In genomic region chr10:69406302-69406811, GRCh38 we compare ENCODE assay signal across 11 cellular contexts. TPM values are rescaled to one million over a fixed set of nuclear protein-coding genes. Genes with fewer than 3 reads are reported as not detected.
DNase-seq lines count a peak whose midpoint lies in the region; ATAC-seq lines count a peak whose summit lies in the region.
"Had no signal": no experiment of that assay in that cellular context is flagged by ENCODE, and none has a peak within 500 bp of the region (broad histone marks: within the 10 kb centered on the region; RNA-seq: fewer than 3 reads in every experiment).

No MANE protein-coding gene starts in this region.

- peaks cover 28% of the 10 kb centered on the region for H3K36me3 Mint-ChIP-seq in stimulated activated naive CD8-positive, alpha-beta T cell treated with anti-CD3 and anti-CD28 coated beads, Interleukin-15, Interleukin-2, amounts not matched to agents 100 ng/mL and 50 ng/mL, for 24 hours (ENCODE audit: low read depth)

- H3K9ac ChIP-seq in mucosa of rectum (ENCODE audit: low read depth in 1 of 2, low read length in 2 of 2): peak overlapping the region in 1 of 2 donors; percentile 16

- DNase-seq in stimulated activated naive CD8-positive, alpha-beta T cell treated with anti-CD3 and anti-CD28 coated beads, Interleukin-15, amount 100 ng/mL, for 72 hours: no peak
- DNase-seq in aorta (peak in 1 of 2 donors; percentile 74), SHP77 treated with DMSO at 0.1 percent for 48 hours (lab: John Stamatoyannopoulos, UW) (no peak), NCI-H2196 (lab: John Stamatoyannopoulos, UW; ENCODE audit: unreplicated experiment) (no peak), G401 (ENCODE audit: low spot score) (no peak)
- DNase-seq: NCI-H1694 treated with DMSO at 0.1 percent for 48 hours had no signal

- no peaks in the 10 kb centered on the region for H3K27me3 Mint-ChIP-seq in stimulated activated naive CD8-positive, alpha-beta T cell treated with anti-CD3 and anti-CD28 coated beads, Interleukin-15, Interleukin-2, amounts not matched to agents 100 ng/mL and 50 ng/mL, for 24 hours
- H3K27me3 Mint-ChIP-seq in stimulated activated naive CD8-positive, alpha-beta T cell treated with anti-CD3 and anti-CD28 coated beads, Interleukin-15, amount 100 ng/mL, for 72 hours: no peaks in the 10 kb centered on the region

- peak overlapping the region; percentile 22 for H3K27ac Mint-ChIP-seq in stimulated activated naive CD8-positive, alpha-beta T cell treated with anti-CD3 and anti-CD28 coated beads, Interleukin-15, Interleukin-2, amounts not matched to agents 100 ng/mL and 50 ng/mL, for 24 hours
- H3K27ac Mint-ChIP-seq in stimulated activated naive CD8-positive, alpha-beta T cell treated with anti-CD3 and anti-CD28 coated beads, Interleukin-15, amount 100 ng/mL, for 72 hours: peak overlapping the region in 1 of 2 donors; percentile 84

- H3K9me3 ChIP-seq in esophagus (ENCODE audit: control insufficient read depth in 2 of 2, insufficient read depth in 1 of 2, low read depth in 1 of 2, low read length in 1 of 2) (no peaks in the 10 kb centered on the region), mucosa of rectum (ENCODE audit: control insufficient read depth in 2 of 2, low read length in 2 of 2) (no peaks in the 10 kb centered on the region), aorta (ENCODE audit: control insufficient read depth, low read length) (no peaks in the 10 kb centered on the region)
- H3K9me3 ChIP-seq: SJSA1 had no signal

- H3K4me3 Mint-ChIP-seq in stimulated activated naive CD8-positive, alpha-beta T cell treated with anti-CD3 and anti-CD28 coated beads, Interleukin-15, Interleukin-2, amounts not matched to agents 100 ng/mL and 50 ng/mL, for 24 hours: no peak overlapping the region
- no peak overlapping the region for H3K4me3 Mint-ChIP-seq in stimulated activated naive CD8-positive, alpha-beta T cell treated with anti-CD3 and anti-CD28 coated beads, Interleukin-15, amount 100 ng/mL, for 72 hours

- 28 to 31% methylated on average over 5 of the region's 5 CpGs for WGBS in esophagus, 2 donors
- 15 to 16% methylated on average over 5 of the region's 5 CpGs for WGBS in aorta, 2 donors

- H3K27me3 ChIP-seq in esophagus (ENCODE audit: control insufficient read depth in 1 of 2, insufficient read depth in 2 of 2, low read length in 2 of 2): no peaks in the 10 kb centered on the region
- no peaks in the 10 kb centered on the region for H3K27me3 ChIP-seq in mucosa of rectum (ENCODE audit: control insufficient read depth in 2 of 2, insufficient read depth in 2 of 2, low read length in 2 of 2)
- H3K27me3 ChIP-seq in aorta (ENCODE audit: control insufficient read depth in 1 of 2, insufficient read depth in 2 of 2, low read length in 1 of 2): no peaks in the 10 kb centered on the region
- H3K27me3 ChIP-seq: SJSA1 had no signal

- H3K27ac ChIP-seq in esophagus (ENCODE audit: low read depth in 2 of 2, low read length in 1 of 2): peak overlapping the region; percentile 35 to 73
- H3K27ac ChIP-seq in mucosa of rectum (ENCODE audit: low read depth in 2 of 2, low read length in 2 of 2): peak overlapping the region; percentile 8 to 9
- peak overlapping the region in 1 of 2 donors; percentile 69 for H3K27ac ChIP-seq in aorta (ENCODE audit: low read depth in 1 of 2, low read length in 2 of 2)
- H3K27ac ChIP-seq: SJSA1 had no signal

- H3K9me3 Mint-ChIP-seq in stimulated activated naive CD8-positive, alpha-beta T cell treated with anti-CD3 and anti-CD28 coated beads, Interleukin-15, Interleukin-2, amounts not matched to agents 100 ng/mL and 50 ng/mL, for 24 hours: no peaks in the 10 kb centered on the region
- no peaks in the 10 kb centered on the region for H3K9me3 Mint-ChIP-seq in stimulated activated naive CD8-positive, alpha-beta T cell treated with anti-CD3 and anti-CD28 coated beads, Interleukin-15, amount 100 ng/mL, for 72 hours

- H3K4me1 Mint-ChIP-seq in stimulated activated naive CD8-positive, alpha-beta T cell treated with anti-CD3 and anti-CD28 coated beads, Interleukin-15, Interleukin-2, amounts not matched to agents 100 ng/mL and 50 ng/mL, for 24 hours (ENCODE audit: low read depth): peaks cover 14% of the 10 kb centered on the region
- H3K4me1 Mint-ChIP-seq in stimulated activated naive CD8-positive, alpha-beta T cell treated with anti-CD3 and anti-CD28 coated beads, Interleukin-15, amount 100 ng/mL, for 72 hours: peaks cover 27% of the 10 kb centered on the region

- intact Hi-C loops in aorta (cut with DNase I): no loop called here

- H3K36me3 ChIP-seq in esophagus (ENCODE audit: control insufficient read depth in 2 of 2, insufficient read depth in 2 of 2, low read length in 1 of 2) (peaks cover 5 to 13% of the 10 kb centered on the region in 2 donors), mucosa of rectum (ENCODE audit: control insufficient read depth in 2 of 2, insufficient read depth in 2 of 2, low read length in 2 of 2) (peaks cover 1 to 8% of the 10 kb centered on the region in 2 donors), aorta (ENCODE audit: control insufficient read depth in 1 of 2, insufficient read depth in 2 of 2, low read length in 1 of 2) (peaks cover 0 to 2% of the 10 kb centered on the region in 2 donors)

- H3K4me1 ChIP-seq in esophagus (ENCODE audit: control insufficient read depth in 2 of 2, insufficient read depth in 2 of 2, low read length in 1 of 2) (peaks cover 7 to 10% of the 10 kb centered on the region in 2 donors), mucosa of rectum (ENCODE audit: control insufficient read depth in 2 of 2, insufficient read depth in 2 of 2, low read length in 2 of 2) (peaks cover 7 to 9% of the 10 kb centered on the region in 2 donors), aorta (ENCODE audit: control insufficient read depth in 1 of 2, insufficient read depth in 2 of 2, low read length in 2 of 2) (no peaks in the 10 kb centered on the region)

- no peak for ATAC-seq in stimulated activated naive CD8-positive, alpha-beta T cell treated with anti-CD3 and anti-CD28 coated beads, Interleukin-15, amount 100 ng/mL, for 72 hours
- peak; percentile 31 for ATAC-seq in aorta (ENCODE audit: low FRiP score)
- ATAC-seq: GM12878 had no signal

- in situ Hi-C loops in G401 (cut with HindIII; ENCODE audit: low sequenced_read_pairs): no loop called here

- H3K4me3 ChIP-seq in esophagus (ENCODE audit: low read depth in 1 of 2, low read length in 2 of 2) (no peak overlapping the region), mucosa of rectum (ENCODE audit: low read length in 2 of 2) (no peak overlapping the region), aorta (ENCODE audit: low read length in 2 of 2) (no peak overlapping the region)
- H3K4me3 ChIP-seq: GM12878, SJSA1 had no signal

RNA-seq across cellular contexts. Expression of gene TACR2, which starts 10.4 kb away (rescaled TPM):
- polyA plus RNA-seq in esophagus (1 to 10 TPM; 5.8 to 9.6 TPM), aorta (1 to 10 TPM in 1 of 2 donors, under 1 TPM in 1; 0.31 to 2.5 TPM)
- under 1 TPM in 1 of 2 donors, not detected in 1; 0.49 TPM for total RNA-seq in aorta
- total RNA-seq in G401 (2014; rRNA removed; shearing (Covaris generic)): not detected in 2 replicates
- total RNA-seq: GM12878, SJSA1 had no signal

RNA-seq across cellular contexts. Expression of gene TSPAN15, which starts 44.9 kb away (rescaled TPM):
- polyA plus RNA-seq in esophagus (10 to 100 TPM in 1 of 2 donors, 1 to 10 TPM in 1; 8.0 to 23.8 TPM), aorta (10 to 100 TPM in 1 of 2 donors, 1 to 10 TPM in 1; 1.8 to 10.3 TPM)
- 10 to 100 TPM; 12.8 to 16.8 TPM for total RNA-seq in aorta
- 10.2 and 14.6 TPM in 2 replicates for total RNA-seq in G401 (2014; rRNA removed; shearing (Covaris generic))
